8 cellular contexts compared by ENCODE assay signal in the genomic region with DNA sequence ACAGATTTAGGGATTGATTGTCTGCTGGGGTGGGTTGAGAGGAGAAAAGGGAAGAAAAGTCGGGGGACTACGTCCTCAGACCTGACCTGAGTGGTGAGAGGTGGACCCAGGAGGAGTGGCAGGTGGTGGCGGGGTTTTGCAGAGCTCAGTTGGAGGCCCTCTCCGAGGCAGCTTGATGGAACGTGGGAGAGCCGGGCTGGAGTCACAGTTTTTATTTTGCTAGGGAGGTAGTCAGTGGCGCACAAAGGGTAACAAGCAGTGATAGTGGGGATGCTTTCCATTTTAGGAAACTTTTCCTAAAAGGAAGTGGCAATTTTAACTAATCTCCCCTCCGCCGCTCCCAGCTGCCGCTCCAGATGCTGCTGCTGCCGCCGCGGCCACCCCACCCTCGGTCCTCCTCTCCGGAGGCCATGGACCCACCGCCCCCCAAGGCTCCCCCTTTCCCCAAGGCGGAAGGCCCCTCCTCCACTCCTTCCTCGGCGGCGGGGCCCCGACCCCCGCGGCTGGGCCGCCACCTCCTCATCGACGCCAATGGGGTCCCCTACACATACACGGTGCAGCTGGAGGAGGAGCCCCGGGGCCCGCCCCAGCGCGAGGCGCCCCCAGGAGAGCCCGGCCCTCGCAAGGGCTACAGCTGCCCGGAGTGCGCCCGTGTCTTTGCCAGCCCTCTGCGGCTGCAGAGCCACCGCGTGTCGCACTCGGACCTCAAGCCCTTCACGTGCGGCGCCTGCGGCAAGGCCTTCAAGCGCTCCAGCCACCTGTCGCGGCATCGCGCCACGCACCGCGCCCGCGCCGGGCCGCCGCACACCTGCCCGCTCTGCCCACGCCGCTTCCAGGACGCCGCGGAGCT. TPM values are rescaled to one million over a fixed set of nuclear protein-coding genes. Genes with fewer than 3 reads are reported as not detected.
A peak's percentile ranks its signal among the peaks of the same experiment; 100 is the strongest.
DNase-seq lines count a peak whose midpoint lies in the region; ATAC-seq lines count a peak whose summit lies in the region.

No MANE protein-coding gene starts in this region.

- H3K4me1 Mint-ChIP-seq in activated T-helper 17 cell treated with anti-CD3 and anti-CD28 coated beads, Interleukin-2, amount 50 U/mL, for 72 hours, result peaks cover 26% of the 10 kb centered on the region

- no peaks in the 10 kb centered on the region for H3K27me3 Mint-ChIP-seq in activated T-helper 17 cell treated with anti-CD3 and anti-CD28 coated beads, Interleukin-2, amount 50 U/mL, for 72 hours

- H3K4me3 ChIP-seq in HUES64 (ENCODE audit: low read length), result peak overlapping the region; percentile 99
- H3K4me3 ChIP-seq in skeletal muscle satellite cell (ENCODE audit: low read length), result peak overlapping the region; percentile 94

- H3K4me3 Mint-ChIP-seq in activated T-helper 17 cell treated with anti-CD3 and anti-CD28 coated beads, Interleukin-2, amount 50 U/mL, for 72 hours, result peak overlapping the region; percentile 96

- peak overlapping the region; percentile 75 for H3K27ac ChIP-seq in HUES64 (ENCODE audit: low read depth, low read length)

- peak overlapping the region; percentile 92 for H3K4me2 ChIP-seq in skeletal muscle satellite cell (ENCODE audit: low read length)

- under 1% methylated on average over 65 of the region's 65 CpGs for WGBS in HUES64

- peaks cover 3% of the 10 kb centered on the region for H3K9me3 Mint-ChIP-seq in activated T-helper 17 cell treated with anti-CD3 and anti-CD28 coated beads, Interleukin-2, amount 50 U/mL, for 72 hours

- H3K36me3 Mint-ChIP-seq in activated T-helper 17 cell treated with anti-CD3 and anti-CD28 coated beads, Interleukin-2, amount 50 U/mL, for 72 hours (ENCODE audit: low read depth), result peaks cover 79% of the 10 kb centered on the region

- ATAC-seq in activated T-helper 17 cell treated with anti-CD3 and anti-CD28 coated beads, Interleukin-2, amount 50 U/mL, for 72 hours (replicated peaks), result peak; percentile 15
- ATAC-seq in left ventricle myocardium superior, result peak; percentile 2

- H3K36me3 ChIP-seq in HUES64 (ENCODE audit: insufficient read depth, low read length) (peaks cover 17% of the 10 kb centered on the region), skeletal muscle satellite cell (ENCODE audit: insufficient read depth, low read length) (peaks cover 12% of the 10 kb centered on the region)

- H3K4me1 ChIP-seq in HUES64 (ENCODE audit: insufficient read depth, low read length) (peaks cover 1% of the 10 kb centered on the region; the same call in 1 of the 2 replicates), skeletal muscle satellite cell (ENCODE audit: control insufficient read depth, insufficient read depth, low read length) (peaks cover 42% of the 10 kb centered on the region)

- H3K27me3 ChIP-seq in HUES64 (ENCODE audit: insufficient read depth, low read length) (no peaks in the 10 kb centered on the region), skeletal muscle satellite cell (ENCODE audit: control insufficient read depth, insufficient read depth, low read length) (no peaks in the 10 kb centered on the region)

- DNase-seq in EL (peak; percentile 36), left ventricle myocardium superior (peak; percentile 52), retina (no peak), DMS79 (lab: John Stamatoyannopoulos, UW) (no peak), kidney glomerular epithelial cell (lab: John Stamatoyannopoulos, UW) (no peak)

- H3K9me3 ChIP-seq in HUES64 (ENCODE audit: insufficient read depth, low read depth, low read length) (no peaks in the 10 kb centered on the region), skeletal muscle satellite cell (replicated peaks; ENCODE audit: low read length) (no peaks in the 10 kb centered on the region)

- peak overlapping the region; percentile 98 for H3K27ac Mint-ChIP-seq in activated T-helper 17 cell treated with anti-CD3 and anti-CD28 coated beads, Interleukin-2, amount 50 U/mL, for 72 hours

- H3K9ac ChIP-seq in HUES64 (ENCODE audit: low read depth, low read length), result peak overlapping the region; percentile 94
- peak overlapping the region; percentile 90 for H3K9ac ChIP-seq in skeletal muscle satellite cell (ENCODE audit: low read depth, low read length)

- intact Hi-C loops in left ventricle myocardium superior (cut with micrococcal nuclease), result no loop called here

RNA-seq across cellular contexts. Expression of gene ZNF581, which starts 1.1 kb away (rescaled TPM):
- 34.8 TPM for polyA plus RNA-seq in HUES64 (2013, experiment 1 of 2)
- polyA plus RNA-seq in HUES64 (2013, experiment 2 of 2), result 47.0 TPM
- 10 to 100 TPM; 26.4 to 35.6 TPM for total RNA-seq in activated T-helper 17 cell treated with anti-CD3 and anti-CD28 coated beads, Interleukin-2, amount 50 U/mL, for 72 hours
- total RNA-seq in left ventricle myocardium superior, result 9.4 TPM
- total RNA-seq in skeletal muscle satellite cell (2012; rRNA removed), result 14.2 and 14.4 TPM in 2 replicates

RNA-seq across cellular contexts. Expression of gene ZNF580, which starts 1.6 kb away (rescaled TPM):
- polyA plus RNA-seq in HUES64 (2013, experiment 1 of 2), result 15.0 TPM
- 21.9 TPM for polyA plus RNA-seq in HUES64 (2013, experiment 2 of 2)
- 10 to 100 TPM; 21.9 to 22.2 TPM for total RNA-seq in activated T-helper 17 cell treated with anti-CD3 and anti-CD28 coated beads, Interleukin-2, amount 50 U/mL, for 72 hours
- 12.3 TPM for total RNA-seq in left ventricle myocardium superior
- total RNA-seq in skeletal muscle satellite cell (2012; rRNA removed), result 1.7 and 2.0 TPM in 2 replicates

RNA-seq across cellular contexts. Expression of gene CCDC106, which starts 5.6 kb away (rescaled TPM):
- 8.7 TPM for polyA plus RNA-seq in HUES64 (2013, experiment 1 of 2)
- polyA plus RNA-seq in HUES64 (2013, experiment 2 of 2), result 12.6 TPM
- 1 to 10 TPM; 2.4 to 2.6 TPM for total RNA-seq in activated T-helper 17 cell treated with anti-CD3 and anti-CD28 coated beads, Interleukin-2, amount 50 U/mL, for 72 hours
- total RNA-seq in left ventricle myocardium superior, result 16.8 TPM
- 5.1 and 6.8 TPM in 2 replicates for total RNA-seq in skeletal muscle satellite cell (2012; rRNA removed)

RNA-seq across cellular contexts. Expression of gene U2AF2, which starts 12.5 kb away (rescaled TPM):
- polyA plus RNA-seq in HUES64 (2013, experiment 1 of 2), result 201 TPM
- 158 TPM for polyA plus RNA-seq in HUES64 (2013, experiment 2 of 2)
- 100 to 1,000 TPM; 254 to 333 TPM for total RNA-seq in activated T-helper 17 cell treated with anti-CD3 and anti-CD28 coated beads, Interleukin-2, amount 50 U/mL, for 72 hours
- 79.9 TPM for total RNA-seq in left ventricle myocardium superior
- 120 and 132 TPM in 2 replicates for total RNA-seq in skeletal muscle satellite cell (2012; rRNA removed)

RNA-seq across cellular contexts. Expression of gene ZNF784, which starts 18.0 kb away (rescaled TPM):
- polyA plus RNA-seq in HUES64 (2013, experiment 1 of 2), result 7.1 TPM
- 10.1 TPM for polyA plus RNA-seq in HUES64 (2013, experiment 2 of 2)
- 1 to 10 TPM; 4.6 to 5.3 TPM for total RNA-seq in activated T-helper 17 cell treated with anti-CD3 and anti-CD28 coated beads, Interleukin-2, amount 50 U/mL, for 72 hours
- total RNA-seq in left ventricle myocardium superior, result 13.4 TPM
- 3.0 and 4.2 TPM in 2 replicates for total RNA-seq in skeletal muscle satellite cell (2012; rRNA removed)

Comparison
In these comparisons a context has a peak if more than half of its experiments do, and no peak if none do; other contexts are left out.
1. DNase-seq: peak in EL (single experiment) and left ventricle myocardium superior (single experiment); none in retina (single experiment), DMS79 (single experiment) and kidney glomerular epithelial cell (single experiment).